In the genomic region with DNA sequence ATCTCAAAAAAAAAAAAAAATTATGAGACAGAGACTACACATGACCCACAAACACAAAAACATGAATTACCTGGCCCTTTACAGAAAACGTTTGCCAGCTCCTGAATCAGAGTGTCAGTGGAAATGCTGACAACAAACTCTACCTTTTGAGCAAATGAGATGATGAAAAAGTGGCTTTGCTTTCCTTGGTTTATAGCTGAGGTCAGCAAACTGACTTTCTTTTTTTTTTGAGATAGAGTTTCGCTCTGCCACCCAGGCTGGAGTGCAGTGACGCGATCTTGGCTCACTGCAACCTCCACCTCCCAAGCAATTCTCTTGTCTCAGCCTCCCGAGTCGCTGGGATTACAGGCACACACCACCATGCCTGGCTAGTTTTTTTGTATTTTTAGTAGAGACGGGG, we compare ENCODE assay signal across 20 cellular contexts. TPM values are rescaled to one million over a fixed set of nuclear protein-coding genes. Genes with fewer than 3 reads are reported as not detected.
A peak's percentile ranks its signal among the peaks of the same experiment; 100 is the strongest.
DNase-seq lines count a peak whose midpoint lies in the region; ATAC-seq and TF ChIP-seq lines count a peak whose summit lies in the region.
"Had no signal": no experiment of that assay in that cellular context is flagged by ENCODE, and none has a peak within 500 bp of the region (broad histone marks: within the 10 kb centered on the region; RNA-seq: fewer than 3 reads in every experiment).

No MANE protein-coding gene starts in this region.

- H3K36me3 ChIP-seq in IMR-90 (ENCODE audit: control insufficient read depth, insufficient read depth, low read length) (peaks cover 7% of the 10 kb centered on the region), esophagus muscularis mucosa (peaks cover 0 to 42% (median 18%) of the 10 kb centered on the region in 4 donors), thoracic aorta (peaks cover 10% of the 10 kb centered on the region)
- H3K36me3 ChIP-seq: SJCRH30 had no signal

- H2BK120ac ChIP-seq in IMR-90 (ENCODE audit: low read depth, low read length), result peak overlapping the region; percentile 91; the same call in 1 of the 2 replicates

- peak overlapping the region; percentile 81 for H3K4ac ChIP-seq in IMR-90 (ENCODE audit: low read depth, low read length)

- no peaks in the 10 kb centered on the region for H3K9me3 ChIP-seq in IMR-90 (ENCODE audit: control insufficient read depth, insufficient read depth, low read length)
- H3K9me3 ChIP-seq in esophagus muscularis mucosa, result no peaks in the 10 kb centered on the region
- H3K9me3 ChIP-seq in thoracic aorta, result no peaks in the 10 kb centered on the region
- H3K9me3 ChIP-seq: BE2C, SJCRH30 had no signal

- H3K4me1 Mint-ChIP-seq in nephron, result peaks cover 31% of the 10 kb centered on the region
- peaks cover 4% of the 10 kb centered on the region for H3K4me1 Mint-ChIP-seq in endothelial cell (ENCODE audit: unreplicated experiment)

- ATAC-seq in IMR-90 (ENCODE audit: low read depth), result no peak
- no peak for ATAC-seq in thoracic aorta (ENCODE audit: insufficient number of reproducible peaks, low FRiP score, low read depth)
- no peak for ATAC-seq in GM21423 (IDR thresholded peaks at IDR 0.05; ENCODE audit: unreplicated experiment)
- ATAC-seq: HCT116, Panc1 had no signal

- H3K14ac ChIP-seq in IMR-90 (replicated peaks; ENCODE audit: low read depth, low read length), result no peak overlapping the region; the same call in 1 of the 2 replicates

- peak overlapping the region; percentile 20; the same call in 1 of the 2 replicates for H4K91ac ChIP-seq in IMR-90 (ENCODE audit: insufficient read depth, low read depth, low read length)

- H4K20me1 ChIP-seq in IMR-90 (ENCODE audit: insufficient read depth, low read length), result peaks cover 12% of the 10 kb centered on the region; the same call in 1 of the 2 replicates

- peak overlapping the region; percentile 21; the same call in 1 of the 3 replicates for H2BK15ac ChIP-seq in IMR-90 (ENCODE audit: low read depth, low read length)

- H3K56ac ChIP-seq in IMR-90 (ENCODE audit: extremely low read depth, insufficient read depth, low read length), result no peak overlapping the region

- peaks cover 79% of the 10 kb centered on the region for H3K36me3 Mint-ChIP-seq in nephron (ENCODE audit: low read depth)
- H3K36me3 Mint-ChIP-seq in endothelial cell (ENCODE audit: low read depth, unreplicated experiment), result peaks cover 30% of the 10 kb centered on the region

- peak overlapping the region in 1 of 2 experiments; percentile 59; a peak in 1 of 4 replicates for H4K8ac ChIP-seq in IMR-90 (ENCODE audit: low read depth in 2 of 2, low read length in 2 of 2)

- no peak overlapping the region for H2AFZ ChIP-seq in IMR-90 (replicated peaks; ENCODE audit: low read length, poor library complexity)

- intact Hi-C loops in IMR-90 (cut with micrococcal nuclease), result loop anchor here (5.0 kb wide), 1 partner anchor 46 kb away; a partner anchor contains a TSS
- intact Hi-C loops in esophagus muscularis mucosa (cut with DNase I), result no loop called here

- no peak overlapping the region for H2AK9ac ChIP-seq in IMR-90 (replicated peaks; ENCODE audit: low read depth, low read length, poor library complexity)

- TF ChIP-seq CTCF in IMR-90 (conservative IDR thresholded peaks at IDR 0.05; ENCODE audit: low read depth, low read length) (no peak), esophagus muscularis mucosa (IDR thresholded peaks at IDR 0.05) (no peak), nephron (IDR thresholded peaks at IDR 0.05; ENCODE audit: unreplicated experiment in 3 of 3) (no peak), thoracic aorta (IDR thresholded peaks at IDR 0.05) (no peak), endothelial cell (IDR thresholded peaks at IDR 0.05; ENCODE audit: unreplicated experiment) (no peak)

- H3K79me1 ChIP-seq in IMR-90 (ENCODE audit: low read depth in 1 of 2, low read length in 2 of 2), result peaks cover 26 to 78% of the 10 kb centered on the region in 2 experiments

- no peak overlapping the region for H3K4me2 ChIP-seq in IMR-90 (ENCODE audit: low read depth, low read length)

- no peak for TF ChIP-seq EP300 in esophagus muscularis mucosa (IDR thresholded peaks at IDR 0.05)

- peaks cover 18% of the 10 kb centered on the region for H3K9me3 Mint-ChIP-seq in nephron
- no peaks in the 10 kb centered on the region for H3K9me3 Mint-ChIP-seq in endothelial cell (ENCODE audit: unreplicated experiment)

- POLR2A ChIA-PET in IMR-90 (lab: Charles Lee; ENCODE audit: unreplicated experiment), result no interaction called here

- H3K9ac ChIP-seq in IMR-90 (ENCODE audit: low read depth, low read length), result no peak overlapping the region

- no peak overlapping the region for H3K23ac ChIP-seq in IMR-90 (ENCODE audit: low read depth, low read length)

- 100% methylated on average over 1 of the region's 7 CpGs; no CpG with 5 or more reads in 1 of the 2 experiments for WGBS in IMR-90 (ENCODE audit: extremely low coverage in 2 of 2, insufficient read length in 1 of 2), 2 experiments
- WGBS in esophagus muscularis mucosa, result 95% methylated on average over 7 of the region's 7 CpGs

- H3K27me3 ChIP-seq in IMR-90 (ENCODE audit: control insufficient read depth, insufficient read depth, low read length) (no peaks in the 10 kb centered on the region), esophagus muscularis mucosa (no peaks in the 10 kb centered on the region), thoracic aorta (replicated peaks; ENCODE audit: insufficient read depth) (no peaks in the 10 kb centered on the region)
- H3K27me3 ChIP-seq: BE2C, SJCRH30 had no signal

- H3K4me3 ChIP-seq in IMR-90 (ENCODE audit: insufficient read depth, low read depth, low read length), result no peak overlapping the region
- no peak overlapping the region for H3K4me3 ChIP-seq in esophagus muscularis mucosa
- H3K4me3 ChIP-seq in thoracic aorta, result no peak overlapping the region
- H3K4me3 ChIP-seq: SJCRH30 had no signal

- TF ChIP-seq RAD21 in IMR-90 (IDR thresholded peaks at IDR 0.05; ENCODE audit: low read length), result no peak

- H2AK5ac ChIP-seq in IMR-90 (ENCODE audit: low read depth, low read length), result peak overlapping the region; percentile 74

- dilution Hi-C loops in IMR-90 (cut with HindIII; ENCODE audit: low sequenced_read_pairs, unreplicated experiment), result no loop called here

- no peak overlapping the region; the same call in 1 of the 2 replicates for H4K5ac ChIP-seq in IMR-90 (ENCODE audit: low read depth, low read length)

- H2BK20ac ChIP-seq in IMR-90 (ENCODE audit: low read depth, low read length), result peak overlapping the region; percentile 79; the same call in 1 of the 2 replicates

- no peak for DNase-seq in IMR-90
- no peak for DNase-seq in esophagus muscularis mucosa (ENCODE audit: extremely low spot score)
- no peak for DNase-seq in thoracic aorta (ENCODE audit: low spot score)
- no peak for DNase-seq in endothelial cell (ENCODE audit: low spot score)
- no peak for DNase-seq in germinal center (ENCODE audit: low spot score)
- DNase-seq: BE2C, EL, GF-D8, MM.1S, NCI-H1092 treated with DMSO at 0.1 percent for 48 hours, NCI-H146, NCI-H2029, NCI-H226, NCI-H510A treated with DMSO at 0.1 percent for 48 hours, NCI-H748 treated with DMSO at 0.1 percent for 48 hours, SJCRH30 had no signal

- H3K27ac ChIP-seq in IMR-90 (ENCODE audit: insufficient read depth, low read length) (peak overlapping the region; percentile 94; the same call in 1 of the 2 replicates), esophagus muscularis mucosa (replicated peaks in 1 of 4) (peak overlapping the region; percentile 69 to 80 (median 73)), thoracic aorta (peak overlapping the region; percentile 64 to 67)
- H3K27ac ChIP-seq: SJCRH30 had no signal

- peak overlapping the region; percentile 87 for H2BK5ac ChIP-seq in IMR-90 (ENCODE audit: low read depth, low read length, poor library complexity, severe bottlenecking)

- CTCF ChIA-PET in IMR-90 (lab: Yijun Ruan, JAX), result interaction anchor here (0.6 to 1.1 kb wide), 2 partner anchors 17 to 125 kb away, joined by 3 to 5 read pairs; no protein-coding TSS in a partner anchor

- H3K4me1 ChIP-seq in IMR-90 (ENCODE audit: control insufficient read depth, insufficient read depth, low read length) (peaks cover 23% of the 10 kb centered on the region), esophagus muscularis mucosa (peaks cover 0 to 23% (median 21%) of the 10 kb centered on the region in 4 donors), thoracic aorta (ENCODE audit: control insufficient read depth in 1 of 2, low read depth in 2 of 2) (peaks cover 0 to 29% of the 10 kb centered on the region in 2 donors)
- H3K4me1 ChIP-seq: BE2C, SJCRH30 had no signal

- H3K4me3 Mint-ChIP-seq in nephron (no peak overlapping the region), endothelial cell (ENCODE audit: unreplicated experiment) (no peak overlapping the region)

- no TSS peak for BruUV-seq in IMR-90 (replicated peaks; lab: Mats Ljungman, UMichigan)

- in situ Hi-C loops in IMR-90 (cut with MboI; ENCODE audit: low sequenced_read_pairs), result no loop called here

- no peak for TF ChIP-seq POLR2A in IMR-90 (IDR thresholded peaks at IDR 0.05; ENCODE audit: low read depth, low read length)
- TF ChIP-seq POLR2A in esophagus muscularis mucosa (IDR thresholded peaks at IDR 0.05; ENCODE audit: low read depth), result no peak

- H3K27ac Mint-ChIP-seq in nephron, result peak overlapping the region in 2 of 3 experiments; percentile 18 to 43
- no peak overlapping the region for H3K27ac Mint-ChIP-seq in endothelial cell (ENCODE audit: unreplicated experiment)

- H3K27me3 Mint-ChIP-seq in nephron (ENCODE audit: low read depth), result no peaks in the 10 kb centered on the region
- H3K27me3 Mint-ChIP-seq in endothelial cell (ENCODE audit: unreplicated experiment), result peaks cover 3% of the 10 kb centered on the region

- H3K9me1 ChIP-seq in IMR-90 (ENCODE audit: insufficient read depth, low read length), result peaks cover 17% of the 10 kb centered on the region

- peak overlapping the region; percentile 54; the same call in 1 of the 2 replicates for H3K18ac ChIP-seq in IMR-90 (ENCODE audit: low read depth, low read length)

TF ChIP-seq in IMR-90, 13 proteins besides CTCF, POLR2A, EP300 and RAD21:
- no peak for TF ChIP-seq MXI1 (IDR thresholded peaks at IDR 0.05; ENCODE audit: borderline replicate concordance, low read depth, low read length)
- TF ChIP-seq MAFK (IDR thresholded peaks at IDR 0.05; ENCODE audit: low read depth, low read length), result peak; percentile 90
- no peak for TF ChIP-seq BHLHE40 (IDR thresholded peaks at IDR 0.05; ENCODE audit: low read depth, low read length)

RNA-seq across cellular contexts. Expression of a gene that starts 46.3 kb away (rescaled TPM):
- total RNA-seq in IMR-90 (2012; rRNA removed) (2.5 and 2.8 TPM in 2 replicates), esophagus muscularis mucosa (10 to 100 TPM; 12.9 to 24.7 (median 18.6) TPM), thoracic aorta (10 to 100 TPM; 33.0 to 45.6 TPM), endothelial cell (ENCODE audit: unreplicated experiment) (50.4 TPM)
- 5.3 and 7.4 TPM in 2 replicates for polyA plus RNA-seq in IMR-90 (2012; rRNA removed)
- polyA plus RNA-seq in IMR-90 (2012; cell fraction: cytosol; rRNA removed), result 3.1 and 5.0 TPM in 2 replicates
- polyA plus RNA-seq in IMR-90 (2012; cell fraction: nucleus; rRNA removed; ENCODE audit: low replicate concordance), result 18.4 and 27.2 TPM in 2 replicates

RNA-seq across cellular contexts. Expression of a gene that starts 54.3 kb away (rescaled TPM):
- total RNA-seq in IMR-90 (2012; rRNA removed) (23.5 and 25.3 TPM in 2 replicates), esophagus muscularis mucosa (10 to 100 TPM; 49.4 to 70.6 (median 57.9) TPM), thoracic aorta (10 to 100 TPM; 65.4 to 80.4 TPM), endothelial cell (ENCODE audit: unreplicated experiment) (71.6 TPM)
- polyA plus RNA-seq in IMR-90 (2012; rRNA removed), result 46.9 and 57.7 TPM in 2 replicates
- 30.4 and 40.6 TPM in 2 replicates for polyA plus RNA-seq in IMR-90 (2012; cell fraction: cytosol; rRNA removed)
- 7.3 and 33.0 TPM in 2 replicates for polyA plus RNA-seq in IMR-90 (2012; cell fraction: nucleus; rRNA removed; ENCODE audit: low replicate concordance)
